Comparison of ENCODE assay signal across 1 cellular context in genomic region chr19:47284324-47284899, GRCh38.
TF ChIP-seq lines count a peak whose summit lies in the region.

No MANE protein-coding gene starts in this region.

TF ChIP-seq in SK-N-SH treated with all-trans-retinoic acid at 6 μM for 48 hours, 23 proteins besides CTCF, POLR2A, EP300 and RAD21 (continued from another document):
- TF ChIP-seq OSR1 (CRISPR knock-in tag; IDR thresholded peaks at IDR 0.05) (no peak), TOX (CRISPR knock-in tag; IDR thresholded peaks at IDR 0.05; ENCODE audit: borderline replicate concordance) (no peak), SNAI2 (CRISPR knock-in tag; IDR thresholded peaks at IDR 0.05) (no peak), PATZ1 (CRISPR knock-in tag; IDR thresholded peaks at IDR 0.05; ENCODE audit: borderline replicate concordance) (no peak)
